ENCODE assay signal across 8 cellular contexts in genomic region chr1:171741872-171742576, GRCh38. TPM values are rescaled to one million over a fixed set of nuclear protein-coding genes. Genes with fewer than 3 reads are reported as not detected.
DNase-seq lines count a peak whose midpoint lies in the region; ATAC-seq and TF ChIP-seq lines count a peak whose summit lies in the region.

A gene with protein sequence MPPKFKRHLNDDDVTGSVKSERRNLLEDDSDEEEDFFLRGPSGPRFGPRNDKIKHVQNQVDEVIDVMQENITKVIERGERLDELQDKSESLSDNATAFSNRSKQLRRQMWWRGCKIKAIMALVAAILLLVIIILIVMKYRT (minus strand): TSS chr1:171742065. CDS start chr1:171738414, 3,651 bp downstream.

- in situ Hi-C loops in astrocyte of the cerebellum (cut with HindIII; ENCODE audit: low sequenced_read_pairs): no loop called here

- peak within 1 kb of the TSS; percentile 97 for H3K27ac ChIP-seq in vagina

- no peak for TF ChIP-seq CTCF in astrocyte of the cerebellum (IDR thresholded peaks at IDR 0.05; ENCODE audit: low read depth, low read length, missing control alignments)
- no peak for TF ChIP-seq CTCF in vagina (IDR thresholded peaks at IDR 0.05)

- no peaks in the 10 kb centered on the region for H3K9me3 ChIP-seq in vagina

- H3K36me3 ChIP-seq in vagina: peaks cover 0 to 11% of the 10 kb centered on the region in 2 donors

- DNase-seq in NCI-H1930 (lab: John Stamatoyannopoulos, UW) (peak; percentile 56 to 75), T-helper 9 cell (peak; percentile 77), astrocyte of the cerebellum (ENCODE audit: low read depth) (peak; percentile 37), hepatic stellate cell (ENCODE audit: low spot score) (peak; percentile 71), renal cortical epithelial cell (ENCODE audit: low read depth) (peak; percentile 48), vagina (ENCODE audit: extremely low spot score in 2 of 2) (no peak)

- H3K4me3 ChIP-seq in astrocyte of the cerebellum (ENCODE audit: low read depth, low read length) (peak within 1 kb of the TSS; percentile 90), vagina (peak within 1 kb of the TSS; percentile 71 to 98)

- peaks cover 24% of the 10 kb centered on the region for H3K4me1 ChIP-seq in vagina

- intact Hi-C loops in vagina (cut with DNase I): loop anchor here (2.0 kb wide), 1 partner anchor 39 kb away; the partner anchor contains the start of gene METTL13

- H3K27me3 ChIP-seq in vagina: no peaks in the 10 kb centered on the region

- peak; percentile 77 to 94 for TF ChIP-seq POLR2A in vagina (IDR thresholded peaks at IDR 0.05)

- peak; percentile 93 for ATAC-seq in GM18511 (IDR thresholded peaks at IDR 0.05; ENCODE audit: unreplicated experiment)
- ATAC-seq in HG02943 (IDR thresholded peaks at IDR 0.05; ENCODE audit: low read depth, unreplicated experiment): peak; percentile 95

RNA-seq across cellular contexts. Expression of the gene that starts here (rescaled TPM):
- total RNA-seq in renal cortical epithelial cell (5.2 and 10.7 TPM in 2 replicates), vagina (8.1 TPM)

Comparison
In these comparisons a context has a peak if more than half of its experiments do, and no peak if none do; other contexts are left out.
1. DNase-seq: peak in NCI-H1930 (2 of 2), T-helper 9 cell (single experiment), astrocyte of the cerebellum (single experiment), hepatic stellate cell (single experiment) and renal cortical epithelial cell (single experiment); none in vagina (0 of 2).